1 cellular context compared by ENCODE assay signal in genomic region chr2:28582152-28582551, GRCh38.
TF ChIP-seq lines count a peak whose summit lies in the region.

No MANE protein-coding gene starts in this region.

TF ChIP-seq in H1, 55 proteins besides CTCF, POLR2A, EP300 and RAD21 (continued from another document):
- no peak for TF ChIP-seq BRCA1 (IDR thresholded peaks at IDR 0.05; ENCODE audit: low read depth, low read length)
- TF ChIP-seq HDAC2 (IDR thresholded peaks at IDR 0.05; ENCODE audit: borderline replicate concordance in 1 of 2, low read depth in 2 of 2, low read length in 2 of 2): no peak
- TF ChIP-seq BCL11A (IDR thresholded peaks at IDR 0.05; ENCODE audit: low read depth in 2 of 2, low read length in 2 of 2): no peak
- TF ChIP-seq TCF12 (IDR thresholded peaks at IDR 0.05; ENCODE audit: low read depth, low read length): no peak
- TF ChIP-seq TAF7 (optimal IDR thresholded peaks at IDR 0.05; ENCODE audit: borderline replicate concordance, low read depth, low read length): no peak
- no peak for TF ChIP-seq SIRT6 (IDR thresholded peaks at IDR 0.05; ENCODE audit: low read length)
